In genomic region chr2:226661789-226662545, GRCh38 we compare ENCODE assay signal across 9 cellular contexts.
DNase-seq lines count a peak whose midpoint lies in the region; FAIRE-seq and TF ChIP-seq lines count a peak whose summit lies in the region.
"Had no signal": no experiment of that assay in that cellular context is flagged by ENCODE, and none has a peak within 500 bp of the region (broad histone marks: within the 10 kb centered on the region; RNA-seq: fewer than 3 reads in every experiment).

No MANE protein-coding gene starts in this region.

- no peaks in the 10 kb centered on the region for H3K36me3 ChIP-seq in suprapubic skin

- FAIRE-seq in D721Med (lab: Jason Lieb, UNC) = no peak

- H3K4me3 ChIP-seq in suprapubic skin = no peak overlapping the region

- no peaks in the 10 kb centered on the region for H3K9me3 ChIP-seq in suprapubic skin

- no peak for TF ChIP-seq EP300 in suprapubic skin (IDR thresholded peaks at IDR 0.05)

- no peak for TF ChIP-seq POLR2A in suprapubic skin (IDR thresholded peaks at IDR 0.05)

- 43% methylated on average over 11 of the region's 11 CpGs for WGBS in suprapubic skin

- DNase-seq in HK-2 (ENCODE audit: unreplicated experiment) = peak; percentile 83
- DNase-seq in amniotic epithelial cell (ENCODE audit: low read depth) = peak; percentile 99
- DNase-seq in hepatic stellate cell (ENCODE audit: low spot score) = peak; percentile 70
- no peak for DNase-seq in suprapubic skin (ENCODE audit: low spot score in 2 of 2)
- DNase-seq in NCI-H2107 treated with DMSO at 0.1 percent for 48 hours (lab: John Stamatoyannopoulos, UW; ENCODE audit: unreplicated experiment) = no peak
- DNase-seq in NCI-H345 (lab: John Stamatoyannopoulos, UW) = no peak
- no peak for DNase-seq in D721Med (ENCODE audit: insufficient read length, low spot score)
- no peak for DNase-seq in KG1 (lab: John Stamatoyannopoulos, UW)
- DNase-seq: stimulated activated naive CD4-positive, alpha-beta T cell treated with Interleukin-2 at 50 U/mL for 16 hours had no signal

- no peaks in the 10 kb centered on the region for H3K27me3 ChIP-seq in suprapubic skin

- peak overlapping the region; percentile 15 for H3K27ac ChIP-seq in suprapubic skin

- H3K4me1 ChIP-seq in suprapubic skin = peaks cover 11% of the 10 kb centered on the region

- TF ChIP-seq CTCF in suprapubic skin (IDR thresholded peaks at IDR 0.05) = no peak
- no peak for TF ChIP-seq CTCF in D721Med (IDR thresholded peaks at IDR 0.05; ENCODE audit: insufficient read depth, missing control alignments)

Comparison
In these comparisons a context has a peak if more than half of its experiments do, and no peak if none do; other contexts are left out.
1. DNase-seq: peak in HK-2 (single experiment), amniotic epithelial cell (single experiment) and hepatic stellate cell (single experiment); none in suprapubic skin (0 of 2), NCI-H2107 treated with DMSO at 0.1 percent for 48 hours (single experiment), NCI-H345 (single experiment), D721Med (single experiment) and KG1 (single experiment).